In the genomic region with DNA sequence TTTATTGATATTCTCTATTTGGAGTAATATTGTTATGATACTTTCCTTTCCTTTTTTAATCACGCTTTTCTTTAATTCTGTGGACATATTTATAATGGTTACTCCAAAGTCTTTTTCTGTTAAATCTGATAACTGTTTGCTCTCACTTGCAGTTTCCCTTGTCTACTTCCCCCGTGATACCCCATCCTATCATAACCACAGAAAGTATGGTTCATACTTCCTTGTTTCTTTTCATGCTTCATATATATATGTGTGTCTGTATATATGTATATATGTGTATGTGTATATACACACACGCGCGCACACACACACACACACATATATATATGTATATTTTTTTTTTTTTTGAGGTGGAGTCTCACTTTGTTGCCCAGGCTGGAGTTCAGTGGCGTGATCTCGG, we compare ENCODE assay signal across 18 cellular contexts.
"Had no signal": no experiment of that assay in that cellular context is flagged by ENCODE, and none has a peak within 500 bp of the region (broad histone marks: within the 10 kb centered on the region; RNA-seq: fewer than 3 reads in every experiment).

No MANE protein-coding gene starts in this region.

- DNase-seq: activated B cell treated with CpG ODN at 0.5 μM for 24 hours; activated CD4-positive, alpha-beta T cell treated with anti-CD3 and anti-CD28 coated beads, Interleukin-2, amount 50 U/mL, for 1 hour; activated effector memory CD4-positive, alpha-beta T cell treated with anti-CD3 and anti-CD28 coated beads, Interleukin-2, amount 50 U/mL, for 16 hours; activated T-cell treated with anti-CD3 and anti-CD28 coated beads, Interleukin-2, amount 50 U/mL, for 1 hour; anterior cingulate cortex; esophagus squamous epithelium; foreskin fibroblast; left colon; psoas muscle; spleen; stimulated activated CD4-positive, alpha-beta T cell treated with anti-CD3 and anti-CD28 coated beads, Interleukin-1b, Interleukin-23, amount 100 ng/mL, for 48 hours; stimulated activated naive CD4-positive, alpha-beta T cell had no signal

- H3K4me1 ChIP-seq: breast epithelium, esophagus squamous epithelium, psoas muscle, spleen, suprapubic skin had no signal

- H3K27me3 ChIP-seq: breast epithelium, esophagus squamous epithelium, spleen, suprapubic skin had no signal

- H3K27ac Mint-ChIP-seq: activated B cell treated with CpG ODN at 0.5 μM for 24 hours; activated naive CD4-positive, alpha-beta T cell treated with anti-CD3 and anti-CD28 coated beads, Interleukin-2, amount 50 U/mL, for 72 hours; nephron; type B pancreatic cell had no signal

- H3K4me1 Mint-ChIP-seq: nephron had no signal

- H3K9me3 ChIP-seq: breast epithelium, esophagus squamous epithelium, psoas muscle, spleen, suprapubic skin had no signal

- H3K4me3 ChIP-seq: breast epithelium, esophagus squamous epithelium, psoas muscle, spleen, suprapubic skin had no signal

- H3K27me3 Mint-ChIP-seq: type B pancreatic cell had no signal

- H3K36me3 ChIP-seq: breast epithelium, esophagus squamous epithelium, spleen, suprapubic skin had no signal

- H3K36me3 Mint-ChIP-seq: activated naive CD4-positive, alpha-beta T cell treated with anti-CD3 and anti-CD28 coated beads, Interleukin-2, amount 50 U/mL, for 72 hours; type B pancreatic cell had no signal

- ATAC-seq: activated naive CD4-positive, alpha-beta T cell treated with anti-CD3 and anti-CD28 coated beads, Interleukin-2, amount 50 U/mL, for 72 hours; left colon; psoas muscle; sciatic nerve had no signal

- H3K4me3 Mint-ChIP-seq: activated B cell treated with CpG ODN at 0.5 μM for 24 hours, nephron, type B pancreatic cell had no signal

- H3K9me3 Mint-ChIP-seq: activated B cell treated with CpG ODN at 0.5 μM for 24 hours; activated naive CD4-positive, alpha-beta T cell treated with anti-CD3 and anti-CD28 coated beads, Interleukin-2, amount 50 U/mL, for 72 hours; nephron; type B pancreatic cell had no signal

- H3K27ac ChIP-seq: breast epithelium, esophagus squamous epithelium, psoas muscle, suprapubic skin had no signal
